Comparison of ENCODE assay signal across 21 cellular contexts in genomic region chr10:72421895-72422540, GRCh38.
A peak's percentile ranks its signal among the peaks of the same experiment; 100 is the strongest.
DNase-seq lines count a peak whose midpoint lies in the region; ATAC-seq, FAIRE-seq and TF ChIP-seq lines count a peak whose summit lies in the region.
"Had no signal": no experiment of that assay in that cellular context is flagged by ENCODE, and none has a peak within 500 bp of the region (broad histone marks: within the 10 kb centered on the region; RNA-seq: fewer than 3 reads in every experiment).

No MANE protein-coding gene starts in this region.

- intact Hi-C loops in HCT116 (cut with micrococcal nuclease): no loop called here
- intact Hi-C loops in K562 (cut with micrococcal nuclease): no loop called here

- H3K27me3 ChIP-seq in HCT116 (ENCODE audit: insufficient read depth, low read length) (no peaks in the 10 kb centered on the region), K562 (ENCODE audit: control insufficient read depth in 2 of 2, insufficient read depth in 2 of 2, low read length in 2 of 2) (no peaks in the 10 kb centered on the region), iPS-20b (ENCODE audit: insufficient read depth, low read length) (no peaks in the 10 kb centered on the region)
- H3K27me3 ChIP-seq: BLaER1 treated with 17β-estradiol and CSF1 and Interleukin-3, amounts not matched to agents 10 nM and 100 nM had no signal

- CTCF ChIA-PET in HCT116 (lab: Charles Lee) (no interaction called here), K562 (lab: Yijun Ruan, JAX; ENCODE audit: low intra/inter-chr PET ratio) (no interaction called here)

- no peaks in the 10 kb centered on the region for H3K4me1 ChIP-seq in HCT116 (ENCODE audit: control insufficient read depth in 1 of 2, insufficient read depth in 2 of 2, low read length in 2 of 2)
- H3K4me1 ChIP-seq in K562 (replicated peaks in 1 of 2; ENCODE audit: control insufficient read depth in 2 of 2, insufficient read depth in 2 of 2, low read length in 2 of 2): no peaks in the 10 kb centered on the region
- peaks cover 14% of the 10 kb centered on the region for H3K4me1 ChIP-seq in iPS-20b (ENCODE audit: insufficient read depth, low read length)
- H3K4me1 ChIP-seq: A549; BLaER1 treated with 17β-estradiol and CSF1 and Interleukin-3, amounts not matched to agents 10 nM and 100 nM had no signal

- TF ChIP-seq RAD21 in HCT116 (IDR thresholded peaks at IDR 0.05; ENCODE audit: low read depth): no peak
- TF ChIP-seq RAD21 in K562 (CRISPR knock-in tag; conservative IDR thresholded peaks at IDR 0.05 in 1 of 2, IDR thresholded peaks at IDR 0.05 in 1 of 2): no peak

- no peak overlapping the region for H3K4me3 ChIP-seq in HCT116 (replicated peaks in 1 of 2; ENCODE audit: low read depth in 1 of 2, low read length in 2 of 2)
- no peak overlapping the region for H3K4me3 ChIP-seq in K562
- H3K4me3 ChIP-seq in iPS-20b (ENCODE audit: low read length): peak overlapping the region; percentile 33; the same call in 1 of the 2 replicates
- H3K4me3 ChIP-seq: A549; BLaER1 treated with 17β-estradiol and CSF1 and Interleukin-3, amounts not matched to agents 10 nM and 100 nM had no signal

- 89% methylated on average over 1 of the region's 1 CpG for WGBS in K562 (ENCODE audit: insufficient coverage, low coverage, missing lambda C conversion rate)

- no peak for TF ChIP-seq POLR2A in HCT116 (IDR thresholded peaks at IDR 0.05; ENCODE audit: borderline replicate concordance, extremely low read depth, insufficient read depth, insufficient read length)
- TF ChIP-seq POLR2A in K562 (conservative IDR thresholded peaks at IDR 0.05): no peak

- H4K20me1 ChIP-seq in HCT116 (ENCODE audit: insufficient read depth) (no peaks in the 10 kb centered on the region), K562 (replicated peaks; ENCODE audit: control insufficient read depth, insufficient read depth, low read length) (no peaks in the 10 kb centered on the region)
- H4K20me1 ChIP-seq: BLaER1 treated with 17β-estradiol and CSF1 and Interleukin-3, amounts not matched to agents 10 nM and 100 nM had no signal

- no peaks in the 10 kb centered on the region for H3K9me2 ChIP-seq in HCT116 (ENCODE audit: insufficient read depth)

- H3K4me2 ChIP-seq in HCT116 (ENCODE audit: low read length) (no peak overlapping the region), K562 (ENCODE audit: insufficient read depth, low read length) (no peak overlapping the region)
- H3K4me2 ChIP-seq: A549; BLaER1 treated with 17β-estradiol and CSF1 and Interleukin-3, amounts not matched to agents 10 nM and 100 nM had no signal

- TSS peak; percentile 28 for BruUV-seq in HCT116 (replicated peaks; lab: Mats Ljungman, UMichigan)
- TSS peak; percentile 20 for BruUV-seq in K562 (replicated peaks; lab: Mats Ljungman, UMichigan)

- H2AFZ ChIP-seq in HCT116 (ENCODE audit: low read depth, low read length, poor library complexity, severe bottlenecking) (no peak overlapping the region), K562 (ENCODE audit: low read depth, low read length) (no peak overlapping the region)

- H3K9ac ChIP-seq in HCT116 (ENCODE audit: low read length) (no peak overlapping the region), K562 (ENCODE audit: insufficient read depth in 1 of 2, low read depth in 2 of 2, low read length in 2 of 2) (no peak overlapping the region), iPS-20b (ENCODE audit: low read depth, low read length) (peak overlapping the region; percentile 22; the same call in 1 of the 2 replicates)
- H3K9ac ChIP-seq: BLaER1 treated with 17β-estradiol and CSF1 and Interleukin-3, amounts not matched to agents 10 nM and 100 nM had no signal

- POLR2A ChIA-PET in HCT116 (lab: Charles Lee): no interaction called here
- POLR2A ChIA-PET in K562 (lab: Yijun Ruan, JAX): interaction anchor here (0.6 kb wide), 1 partner anchor 476 kb away, joined by 3 read pairs; no protein-coding TSS in a partner anchor

- H3K27ac ChIP-seq in HCT116 (ENCODE audit: low read depth, low read length) (no peak overlapping the region), K562 (ENCODE audit: extremely low read depth, low read depth, low read length) (no peak overlapping the region), iPS-20b (ENCODE audit: low read length) (peak overlapping the region; percentile 74)
- H3K27ac ChIP-seq: A549; BLaER1 treated with 17β-estradiol and CSF1 and Interleukin-3, amounts not matched to agents 10 nM and 100 nM; HL-60 had no signal

- RAD21 ChIA-PET in HCT116 (lab: Charles Lee; ENCODE audit: low non-redundant PET in 1 of 2, low total read pairs in 2 of 2, uncharacterized antibody in 2 of 2, unreplicated experiment in 2 of 2): no interaction called here

- ATAC-seq in HCT116 (no peak), K562 (no peak), GM18511 (IDR thresholded peaks at IDR 0.05; ENCODE audit: unreplicated experiment) (no peak)
- ATAC-seq: A549, Panc1 had no signal

- H3K36me3 ChIP-seq in HCT116 (ENCODE audit: control insufficient read depth in 1 of 2, insufficient read depth in 2 of 2, low read length in 2 of 2) (no peaks in the 10 kb centered on the region), K562 (ENCODE audit: control insufficient read depth, insufficient read depth, low read length) (peaks cover 4% of the 10 kb centered on the region; the same call in 2 of the 3 replicates), iPS-20b (ENCODE audit: insufficient read depth, low read depth, low read length) (0 out of 2 replicates have a peak, but pooled peaks cover 14% of the 10 kb centered on the region)

- no peak for TF ChIP-seq EP300 in K562 (IDR thresholded peaks at IDR 0.05; ENCODE audit: low read length)

- TF ChIP-seq CTCF in HCT116 (IDR thresholded peaks at IDR 0.05 in 2 of 3, conservative IDR thresholded peaks at IDR 0.05 in 1 of 3; ENCODE audit: borderline replicate concordance in 1 of 3, insufficient read depth in 1 of 3, low read depth in 2 of 3, low read length in 2 of 3): no peak
- TF ChIP-seq CTCF in K562 (IDR thresholded peaks at IDR 0.05 in 2 of 3, conservative IDR thresholded peaks at IDR 0.05 in 1 of 3; ENCODE audit: insufficient read depth in 2 of 3, low read depth in 1 of 3, low read length in 3 of 3): no peak
- TF ChIP-seq CTCF in GM13977 (IDR thresholded peaks at IDR 0.05; ENCODE audit: extremely low read depth, insufficient read depth, missing control alignments): no peak

- in situ Hi-C loops in K562 (cut with MboI) (no loop called here), GM13977 (cut with MboI; ENCODE audit: low pct_unique_long_range_greater_than_20kb, low sequenced_read_pairs, unreplicated experiment) (no loop called here)

- H3K79me2 ChIP-seq in HCT116 (ENCODE audit: insufficient read depth, low read length): no peaks in the 10 kb centered on the region
- H3K79me2 ChIP-seq in K562 (ENCODE audit: control insufficient read depth, insufficient read depth, low read length): no peaks in the 10 kb centered on the region

- DNase-seq in ELF-1 (ENCODE audit: low read depth, low spot score) (peak; percentile 62), HCT116 (ENCODE audit: low read depth, low spot score) (no peak), K562 (ENCODE audit: extremely low read depth in 1 of 4, low spot score in 3 of 4) (no peak), GM13977 (ENCODE audit: low spot score) (no peak), KG1 (lab: John Stamatoyannopoulos, UW) (no peak), NCI-H2107 (lab: John Stamatoyannopoulos, UW) (no peak)
- DNase-seq: DND-41, GDM1, KBM-7, NCI-H1048, NCI-H1436 treated with DMSO at 0.1 percent for 48 hours, NCI-H226, NCI-H526 treated with DMSO at 0.1 percent for 48 hours had no signal

- H3K9me3 ChIP-seq in HCT116 (ENCODE audit: control insufficient read depth in 1 of 2, insufficient read depth in 1 of 2, low read depth in 1 of 2, low read length in 2 of 2) (no peaks in the 10 kb centered on the region), K562 (replicated peaks; ENCODE audit: control insufficient read depth, insufficient read depth, low read depth, low read length) (no peaks in the 10 kb centered on the region), iPS-20b (ENCODE audit: insufficient read depth, low read depth, low read length) (peaks cover 8% of the 10 kb centered on the region)
- H3K9me3 ChIP-seq: A549 had no signal

- no peak for FAIRE-seq in K562 (lab: Jason Lieb, UNC)
- FAIRE-seq: A549, GM12891, HTR-8/SVneo had no signal

- no peaks in the 10 kb centered on the region for H3K9me1 ChIP-seq in K562 (ENCODE audit: control insufficient read depth, insufficient read depth, low read length)

TF ChIP-seq in HCT116, 20 proteins besides CTCF, POLR2A, EP300 and RAD21:
- TF ChIP-seq CEBPB (IDR thresholded peaks at IDR 0.05; ENCODE audit: low read depth): no peak
- no peak for TF ChIP-seq YY1 (IDR thresholded peaks at IDR 0.05; ENCODE audit: extremely low read depth, insufficient replicate concordance, low read depth, low read length)

TF ChIP-seq in K562, 482 proteins besides CTCF, POLR2A, EP300 and RAD21:
- TF ChIP-seq COPS2 (conservative IDR thresholded peaks at IDR 0.05) (no peak), MTA3 (IDR thresholded peaks at IDR 0.05; ENCODE audit: borderline replicate concordance) (no peak), ZNF76 (CRISPR knock-in tag; IDR thresholded peaks at IDR 0.05; ENCODE audit: borderline replicate concordance) (no peak), ETV5 (CRISPR knock-in tag; IDR thresholded peaks at IDR 0.05; ENCODE audit: low read depth) (no peak), MTA2 (IDR thresholded peaks at IDR 0.05; ENCODE audit: low read depth) (no peak), U2AF1 (optimal IDR thresholded peaks at IDR 0.05; ENCODE audit: low read depth, low read length) (no peak), TOE1 (IDR thresholded peaks at IDR 0.05; ENCODE audit: borderline replicate concordance) (no peak), TOE1 (CRISPR knock-in tag; IDR thresholded peaks at IDR 0.05; ENCODE audit: borderline replicate concordance, low read depth) (no peak), KAT8 (IDR thresholded peaks at IDR 0.05; ENCODE audit: low read depth) (no peak)
